ENCODE assay signal across 8 cellular contexts in the genomic region with DNA sequence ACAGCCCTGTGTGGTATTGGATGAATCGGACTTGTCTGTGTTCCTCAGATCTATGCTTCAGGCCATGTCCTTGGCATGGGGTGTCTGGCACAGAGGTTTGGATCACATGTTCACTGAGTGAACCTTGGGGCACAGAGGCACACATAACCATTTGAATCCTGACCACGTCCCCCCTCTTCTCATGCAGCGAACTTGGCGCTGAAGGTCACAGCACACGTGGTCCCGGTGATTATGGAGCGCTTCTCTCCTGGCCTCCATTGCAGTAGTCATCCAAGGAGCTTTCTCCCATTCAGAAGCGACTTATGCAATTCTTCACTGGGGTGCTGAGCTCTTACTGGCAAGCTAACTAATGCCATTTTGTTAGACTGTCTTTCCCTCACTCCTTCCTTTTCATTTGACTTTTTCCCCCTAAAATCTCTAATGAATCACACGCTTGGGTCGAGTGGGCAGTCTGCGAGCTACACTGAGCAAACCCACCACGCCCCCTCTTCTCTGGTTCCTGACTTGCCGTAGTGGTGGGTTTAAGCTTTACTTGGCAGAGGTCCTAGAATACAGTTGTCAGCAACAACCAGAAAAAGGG. TPM values are rescaled to one million over a fixed set of nuclear protein-coding genes. Genes with fewer than 3 reads are reported as not detected.
DNase-seq lines count a peak whose midpoint lies in the region; TF ChIP-seq lines count a peak whose summit lies in the region.

No MANE protein-coding gene starts in this region.

- peaks cover 3% of the 10 kb centered on the region for H3K9me3 ChIP-seq in effector memory CD4-positive, alpha-beta T cell (ENCODE audit: control insufficient read depth, low read length)
- H3K9me3 ChIP-seq in Karpas-422 (ENCODE audit: low read length), result peaks cover 12% of the 10 kb centered on the region

- no peak overlapping the region for H3K27ac ChIP-seq in effector memory CD4-positive, alpha-beta T cell (ENCODE audit: insufficient read depth, low read length, poor library complexity, severe bottlenecking)
- H3K27ac ChIP-seq in Karpas-422 (ENCODE audit: low read length), result no peak overlapping the region

- no peak for TF ChIP-seq CTCF in NB4 (IDR thresholded peaks at IDR 0.05; ENCODE audit: low read depth, low read length)
- TF ChIP-seq CTCF in GM10248 (IDR thresholded peaks at IDR 0.05; ENCODE audit: control extremely low read depth, extremely low read depth, low read depth, missing control alignments), result no peak

- H3K79me2 ChIP-seq in Karpas-422 (ENCODE audit: low read length), result no peaks in the 10 kb centered on the region

- H2AFZ ChIP-seq in Karpas-422 (ENCODE audit: low read length), result no peak overlapping the region

- no peak for TF ChIP-seq POLR2A in NB4 (IDR thresholded peaks at IDR 0.05; ENCODE audit: extremely low read depth, insufficient read length)

- H3K4me3 ChIP-seq in NB4 (ENCODE audit: low read depth, low read length), result no peak overlapping the region
- no peak overlapping the region for H3K4me3 ChIP-seq in effector memory CD4-positive, alpha-beta T cell (ENCODE audit: insufficient read depth, low read depth, low read length, poor library complexity, severe bottlenecking)
- H3K4me3 ChIP-seq in Karpas-422 (ENCODE audit: low read length), result no peak overlapping the region

- H3K27me3 ChIP-seq in effector memory CD4-positive, alpha-beta T cell (replicated peaks; ENCODE audit: control insufficient read depth, insufficient read depth, low read length, poor library complexity, severe bottlenecking), result no peaks in the 10 kb centered on the region
- no peaks in the 10 kb centered on the region; the same call in 1 of the 2 replicates for H3K27me3 ChIP-seq in Karpas-422 (ENCODE audit: low read length)

- H3K9ac ChIP-seq in Karpas-422 (ENCODE audit: low read length), result no peak overlapping the region

- no peaks in the 10 kb centered on the region for H3K36me3 ChIP-seq in effector memory CD4-positive, alpha-beta T cell (ENCODE audit: control insufficient read depth, insufficient read depth, low read length)
- H3K36me3 ChIP-seq in Karpas-422 (ENCODE audit: insufficient read depth, low read length), result no peaks in the 10 kb centered on the region; the same call in 1 of the 2 replicates

- no peaks in the 10 kb centered on the region for H3K4me1 ChIP-seq in effector memory CD4-positive, alpha-beta T cell (ENCODE audit: control insufficient read depth, insufficient read depth, low read length, poor library complexity, severe bottlenecking)
- peaks cover 23% of the 10 kb centered on the region for H3K4me1 ChIP-seq in Karpas-422 (ENCODE audit: low read length)

- H3K4me2 ChIP-seq in Karpas-422 (ENCODE audit: low read depth, low read length, poor library complexity, severe bottlenecking), result no peak overlapping the region

- in situ Hi-C loops in Caki2 (cut with HindIII; ENCODE audit: low pct_unique_long_range_greater_than_20kb, low sequenced_read_pairs), result no loop called here

- CTCF ChIA-PET in GM10248 (lab: Yijun Ruan, JAX), result interaction anchor here (0.8 kb wide), 1 partner anchor 15 kb away, joined by 3 read pairs; no protein-coding TSS in a partner anchor

- H3K9me2 ChIP-seq in Karpas-422 (replicated peaks; ENCODE audit: insufficient read depth, low read length), result no peaks in the 10 kb centered on the region

- no peaks in the 10 kb centered on the region for H4K20me1 ChIP-seq in Karpas-422 (ENCODE audit: insufficient read depth, low read depth, low read length)

- peak; percentile 4 for DNase-seq in Caki2 (ENCODE audit: low read depth)
- DNase-seq in NB4 (ENCODE audit: low read depth), result peak; percentile 44
- DNase-seq in cerebellar cortex (ENCODE audit: low spot score), result peak; percentile 77
- DNase-seq in midbrain (lab: John Stamatoyannopoulos, UW), result peak; percentile 40
- DNase-seq in effector memory CD4-positive, alpha-beta T cell, result no peak
- DNase-seq in GM10248 (ENCODE audit: extremely low spot score), result no peak
- DNase-seq in Karpas-422, result no peak
- DNase-seq in stimulated activated naive CD4-positive, alpha-beta T cell treated with Interleukin-2 at 50 U/mL for 16 hours (lab: John Stamatoyannopoulos, UW), result no peak

- POLR2A ChIA-PET in GM10248 (lab: Yijun Ruan, JAX), result no interaction called here

RNA-seq across cellular contexts. Expression of a gene that starts 59.4 kb away (rescaled TPM):
- total RNA-seq in Caki2 (2014; rRNA removed; shearing (Covaris generic); ENCODE audit: low replicate concordance), result not detected in 2 replicates
- not detected in 2 replicates for total RNA-seq in Karpas-422 (2014; rRNA removed; shearing (Covaris generic); ENCODE audit: low replicate concordance)

Comparison
In these comparisons a context has a peak if more than half of its experiments do, and no peak if none do; other contexts are left out.
1. DNase-seq: peak in Caki2 (single experiment), NB4 (single experiment), cerebellar cortex (single experiment) and midbrain (single experiment); none in effector memory CD4-positive, alpha-beta T cell (0 of 3), GM10248 (single experiment), Karpas-422 (single experiment) and stimulated activated naive CD4-positive, alpha-beta T cell treated with Interleukin-2 at 50 U/mL for 16 hours (single experiment).